In genomic region chrX:153689654-153690465, GRCh38 we compare ENCODE assay signal across 9 cellular contexts. TPM values are rescaled to one million over a fixed set of nuclear protein-coding genes. Genes with fewer than 3 reads are reported as not detected.
DNase-seq lines count a peak whose midpoint lies in the region; TF ChIP-seq lines count a peak whose summit lies in the region.
"Had no signal": no experiment of that assay in that cellular context is flagged by ENCODE, and none has a peak within 500 bp of the region (broad histone marks: within the 10 kb centered on the region; RNA-seq: fewer than 3 reads in every experiment).

No MANE protein-coding gene starts in this region.

- H3K4me1 ChIP-seq in ascending aorta = no peaks in the 10 kb centered on the region
- peaks cover 0 to 6% of the 10 kb centered on the region in 2 donors for H3K4me1 ChIP-seq in right atrium auricular region
- H3K4me1 ChIP-seq in suprapubic skin = peaks cover 20% of the 10 kb centered on the region
- no peaks in the 10 kb centered on the region for H3K4me1 ChIP-seq in uterus

- no peak for TF ChIP-seq POLR2A in suprapubic skin (IDR thresholded peaks at IDR 0.05)
- no peak for TF ChIP-seq POLR2A in uterus (IDR thresholded peaks at IDR 0.05)

- TF ChIP-seq CTCF in ascending aorta (IDR thresholded peaks at IDR 0.05) (no peak), right atrium auricular region (IDR thresholded peaks at IDR 0.05) (no peak), suprapubic skin (IDR thresholded peaks at IDR 0.05) (no peak), uterus (IDR thresholded peaks at IDR 0.05) (no peak)

- DNase-seq in DMS 273 (lab: John Stamatoyannopoulos, UW; ENCODE audit: unreplicated experiment) (peak; percentile 48), DMS 273 treated with DMSO at 0.1 percent for 48 hours (lab: John Stamatoyannopoulos, UW) (no peak), ascending aorta (ENCODE audit: low spot score in 2 of 2) (no peak), right atrium auricular region (ENCODE audit: low spot score) (no peak), suprapubic skin (ENCODE audit: low spot score in 2 of 2) (no peak), NCI-H774 (lab: John Stamatoyannopoulos, UW) (no peak), uterus (no peak)
- DNase-seq in stimulated activated CD4-positive, alpha-beta T cell treated with anti-CD3 and anti-CD28 coated beads, Interleukin-2, amount 100 ng/mL, for 48 hours = no peak

- H3K27ac ChIP-seq in ascending aorta (peak overlapping the region in 1 of 2 donors; percentile 27), right atrium auricular region (peak overlapping the region; percentile 72 to 88), suprapubic skin (no peak overlapping the region), uterus (no peak overlapping the region)

- no peak for TF ChIP-seq EP300 in suprapubic skin (IDR thresholded peaks at IDR 0.05)

- no peaks in the 10 kb centered on the region for H3K27me3 ChIP-seq in ascending aorta
- no peaks in the 10 kb centered on the region for H3K27me3 ChIP-seq in right atrium auricular region
- H3K27me3 ChIP-seq in suprapubic skin = no peaks in the 10 kb centered on the region
- no peaks in the 10 kb centered on the region for H3K27me3 ChIP-seq in uterus

- H3K4me3 ChIP-seq in ascending aorta (peak overlapping the region; percentile 53 to 69), right atrium auricular region (peak overlapping the region; percentile 45 to 55), suprapubic skin (peak overlapping the region; percentile 50), uterus (no peak overlapping the region)

- H3K36me3 ChIP-seq in ascending aorta = no peaks in the 10 kb centered on the region
- H3K36me3 ChIP-seq in right atrium auricular region = peaks cover 10% of the 10 kb centered on the region
- H3K36me3 ChIP-seq in suprapubic skin = peaks cover 3% of the 10 kb centered on the region
- no peaks in the 10 kb centered on the region for H3K36me3 ChIP-seq in uterus

- H3K9me3 ChIP-seq in ascending aorta (no peaks in the 10 kb centered on the region), right atrium auricular region (no peaks in the 10 kb centered on the region), suprapubic skin (no peaks in the 10 kb centered on the region), uterus (no peaks in the 10 kb centered on the region)

- intact Hi-C loops in ascending aorta (cut with DNase I) (loop anchor here (5.0 kb wide), 2 partner anchors 32 to 93 kb away; partner anchors contain the start of genes ABCD1, BCAP31 and CCNQ), uterus (cut with DNase I; ENCODE audit: low total_unique reads) (no loop called here)

- WGBS in suprapubic skin = 59% methylated on average over 5 of the region's 19 CpGs

RNA-seq across cellular contexts. Expression of gene SLC6A8, which starts 2.1 kb away (rescaled TPM):
- total RNA-seq in ascending aorta (44.2 TPM), right atrium auricular region (10 to 100 TPM; 71.3 to 76.6 TPM), suprapubic skin (10 to 100 TPM; 26.1 to 74.1 (median 45.2) TPM), uterus (10 to 100 TPM in 2 of 4 donors, 1 to 10 TPM in 2; 4.7 to 40.3 (median 11.2) TPM)

RNA-seq across cellular contexts. Expression of gene PNCK, which starts 16.2 kb away (rescaled TPM):
- total RNA-seq in ascending aorta (1.4 TPM), right atrium auricular region (10 to 100 TPM in 1 of 2 donors, 1 to 10 TPM in 1; 4.0 to 42.4 TPM), suprapubic skin (1 to 10 TPM; 1.2 to 1.8 (median 1.4) TPM), uterus (1 to 10 TPM in 3 of 4 donors, not detected in 1; 1.8 to 8.5 (median 5.9) TPM)

RNA-seq across cellular contexts. Expression of gene BCAP31, which starts 34.3 kb away (rescaled TPM):
- total RNA-seq in ascending aorta (63.0 TPM), right atrium auricular region (100 to 1,000 TPM in 1 of 2 donors, 10 to 100 TPM in 1; 86.3 to 109 TPM), suprapubic skin (100 to 1,000 TPM; 112 to 170 (median 167) TPM), uterus (100 to 1,000 TPM in 2 of 4 donors, 10 to 100 TPM in 2; 86.6 to 177 (median 102) TPM)

RNA-seq across cellular contexts. Expression of gene ABCD1, which starts 34.8 kb away (rescaled TPM):
- 14.7 TPM for total RNA-seq in ascending aorta
- total RNA-seq in right atrium auricular region = 10 to 100 TPM; 15.2 to 18.0 TPM
- total RNA-seq in suprapubic skin = 1 to 10 TPM; 5.9 to 9.4 (median 7.4) TPM
- 10 to 100 TPM in 3 of 4 donors, 1 to 10 TPM in 1; 2.9 to 24.9 (median 13.1) TPM for total RNA-seq in uterus

RNA-seq across cellular contexts. Expression of gene DUSP9, which starts 42.9 kb away (rescaled TPM):
- total RNA-seq in ascending aorta (not detected), right atrium auricular region (not detected), suprapubic skin (under 1 TPM in 2 of 4 donors, not detected in 2; 0.19 to 0.48 TPM), uterus (under 1 TPM in 1 of 4 donors, not detected in 3; 0.21 TPM)
- total RNA-seq: myocyte had no signal

Comparison
In these comparisons a context has a peak if more than half of its experiments do, and no peak if none do; other contexts are left out.
1. H3K27ac ChIP-seq: peak in right atrium auricular region (2 of 2); none in suprapubic skin (single experiment) and uterus (0 of 2).
2. H3K4me3 ChIP-seq: peak in ascending aorta (2 of 2), right atrium auricular region (2 of 2) and suprapubic skin (single experiment); none in uterus (0 of 2).